ENCODE assay signal across 10 cellular contexts in genomic region chr1:182484531-182485257, GRCh38. TPM values are rescaled to one million over a fixed set of nuclear protein-coding genes. Genes with fewer than 3 reads are reported as not detected.
DNase-seq lines count a peak whose midpoint lies in the region; ATAC-seq, FAIRE-seq and TF ChIP-seq lines count a peak whose summit lies in the region.
"Had no signal": no experiment of that assay in that cellular context is flagged by ENCODE, and none has a peak within 500 bp of the region (broad histone marks: within the 10 kb centered on the region; RNA-seq: fewer than 3 reads in every experiment).

No MANE protein-coding gene starts in this region.

- TF ChIP-seq CTCF in D721Med (IDR thresholded peaks at IDR 0.05; ENCODE audit: insufficient read depth, missing control alignments): peak; percentile 12
- TF ChIP-seq CTCF in heart right ventricle (IDR thresholded peaks at IDR 0.05): peak in 3 of 9 donors; percentile 5 to 22 (median 5)
- no peak for TF ChIP-seq CTCF in foreskin fibroblast (IDR thresholded peaks at IDR 0.05; ENCODE audit: low read depth, low read length)

- ATAC-seq in GM19025 (IDR thresholded peaks at IDR 0.05; ENCODE audit: low read depth, unreplicated experiment): peak; percentile 94
- peak; percentile 88 for ATAC-seq in HG03095 (IDR thresholded peaks at IDR 0.05; ENCODE audit: unreplicated experiment)
- no peak for ATAC-seq in heart right ventricle
- ATAC-seq: T-cell had no signal

- no peak overlapping the region for H3K4me3 ChIP-seq in heart right ventricle
- H3K4me3 ChIP-seq in foreskin fibroblast (ENCODE audit: low read depth in 1 of 2, low read length in 2 of 2): no peak overlapping the region

- peaks cover 0 to 3% (median 0%) of the 10 kb centered on the region in 7 donors for H3K27me3 ChIP-seq in heart right ventricle

- peaks cover 0 to 6% (median 0%) of the 10 kb centered on the region in 11 donors for H3K9me3 ChIP-seq in heart right ventricle

- DNase-seq in D721Med (ENCODE audit: insufficient read length, low spot score) (no peak), NOMO-1 treated with dmso at 0.1 percent for 144 hours (lab: John Stamatoyannopoulos, UW; ENCODE audit: unreplicated experiment) (peak; percentile 86), iPS DF 4.7 (ENCODE audit: extremely low read depth, low spot score) (peak; percentile 5), NCI-H774 (lab: John Stamatoyannopoulos, UW) (no peak), heart right ventricle (no peak), foreskin fibroblast (no peak)

- no peak overlapping the region for H3K27ac ChIP-seq in heart right ventricle

- no peaks in the 10 kb centered on the region for H3K4me1 ChIP-seq in heart right ventricle

- intact Hi-C loops in heart right ventricle (cut with DNase I): no loop called here

- 54 to 62% methylated on average over 5 of the region's 5 CpGs for WGBS in heart right ventricle, 2 donors

- H3K36me3 ChIP-seq in heart right ventricle: no peaks in the 10 kb centered on the region

- FAIRE-seq in D721Med (lab: Jason Lieb, UNC): no peak

RNA-seq across cellular contexts. Expression of gene RGSL1, which starts 34.7 kb away (rescaled TPM):
- not detected for total RNA-seq in heart right ventricle
- polyA plus RNA-seq in heart right ventricle: not detected
- total RNA-seq: glomerular endothelial cell, T-cell had no signal

Comparison
In these comparisons a context has a peak if more than half of its experiments do, and no peak if none do; other contexts are left out.
1. DNase-seq: peak in NOMO-1 treated with dmso at 0.1 percent for 144 hours (single experiment) and iPS DF 4.7 (single experiment); none in D721Med (single experiment), NCI-H774 (single experiment), heart right ventricle (0 of 2) and foreskin fibroblast (0 of 2).
2. ATAC-seq: peak in GM19025 (single experiment) and HG03095 (single experiment); none in heart right ventricle (0 of 8).